ENCODE assay signal across 1 cellular context in the genomic region with DNA sequence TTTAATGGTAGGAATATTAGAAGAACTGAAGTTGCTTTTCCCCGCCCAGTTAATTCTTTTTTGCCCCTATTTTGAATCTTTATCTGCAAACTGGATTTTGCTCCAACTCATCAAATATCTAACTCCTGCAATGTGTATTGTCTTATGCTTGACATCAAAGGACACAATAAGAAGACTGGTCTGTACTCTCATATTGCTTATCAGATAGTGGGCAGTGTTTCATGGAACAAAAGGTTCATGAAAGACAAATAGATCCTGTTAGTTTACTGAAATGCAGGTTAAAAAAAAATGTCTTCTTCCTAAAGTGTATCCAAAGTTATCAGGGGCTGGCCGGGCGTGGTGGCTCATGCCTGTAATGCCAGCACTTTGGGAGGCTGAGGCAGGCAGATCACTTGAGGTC.
TF ChIP-seq lines count a peak whose summit lies in the region.

No MANE protein-coding gene starts in this region.

TF ChIP-seq in K562, 482 proteins besides CTCF, POLR2A, EP300 and RAD21:
- 0 out of 2 replicates have a peak, but pooled peaks have one; percentile 18 for TF ChIP-seq SOX6 (IDR thresholded peaks at IDR 0.05)
- TF ChIP-seq, protein P1, sequence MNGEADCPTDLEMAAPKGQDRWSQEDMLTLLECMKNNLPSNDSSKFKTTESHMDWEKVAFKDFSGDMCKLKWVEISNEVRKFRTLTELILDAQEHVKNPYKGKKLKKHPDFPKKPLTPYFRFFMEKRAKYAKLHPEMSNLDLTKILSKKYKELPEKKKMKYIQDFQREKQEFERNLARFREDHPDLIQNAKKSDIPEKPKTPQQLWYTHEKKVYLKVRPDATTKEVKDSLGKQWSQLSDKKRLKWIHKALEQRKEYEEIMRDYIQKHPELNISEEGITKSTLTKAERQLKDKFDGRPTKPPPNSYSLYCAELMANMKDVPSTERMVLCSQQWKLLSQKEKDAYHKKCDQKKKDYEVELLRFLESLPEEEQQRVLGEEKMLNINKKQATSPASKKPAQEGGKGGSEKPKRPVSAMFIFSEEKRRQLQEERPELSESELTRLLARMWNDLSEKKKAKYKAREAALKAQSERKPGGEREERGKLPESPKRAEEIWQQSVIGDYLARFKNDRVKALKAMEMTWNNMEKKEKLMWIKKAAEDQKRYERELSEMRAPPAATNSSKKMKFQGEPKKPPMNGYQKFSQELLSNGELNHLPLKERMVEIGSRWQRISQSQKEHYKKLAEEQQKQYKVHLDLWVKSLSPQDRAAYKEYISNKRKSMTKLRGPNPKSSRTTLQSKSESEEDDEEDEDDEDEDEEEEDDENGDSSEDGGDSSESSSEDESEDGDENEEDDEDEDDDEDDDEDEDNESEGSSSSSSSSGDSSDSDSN (IDR thresholded peaks at IDR 0.05; ENCODE audit: borderline replicate concordance in 1 of 2, low read depth in 2 of 2, low read length in 2 of 2) = no peak
